In the genomic region with DNA sequence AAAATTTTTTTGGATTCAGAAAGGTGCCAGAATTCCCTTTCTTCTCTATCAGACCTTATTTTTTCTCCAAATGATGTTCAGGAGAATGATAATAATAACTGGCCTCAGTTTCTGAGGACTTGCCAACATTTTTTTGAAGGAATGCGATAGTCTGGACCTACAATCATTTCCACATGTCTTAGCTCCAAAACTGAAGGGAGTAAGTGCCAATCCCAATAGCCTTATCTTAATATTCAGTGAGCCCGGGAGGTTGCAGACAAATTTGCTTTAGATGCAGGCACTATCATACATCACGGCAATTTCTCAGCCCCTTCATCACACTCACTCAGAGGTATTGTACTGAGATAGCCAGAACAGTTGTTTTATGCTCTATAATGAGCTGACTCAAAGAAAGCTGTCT, we compare ENCODE assay signal across 28 cellular contexts.
"Had no signal": no experiment of that assay in that cellular context is flagged by ENCODE, and none has a peak within 500 bp of the region (broad histone marks: within the 10 kb centered on the region; RNA-seq: fewer than 3 reads in every experiment).

No MANE protein-coding gene starts in this region.

- H3K27ac Mint-ChIP-seq: activated CD4-positive, alpha-beta memory T cell treated with anti-CD3 and anti-CD28 coated beads, Interleukin-2, amount 10 ng/mL, durations not matched to agents 7 days and 5 days; activated CD4-positive, alpha-beta T cell treated with anti-CD3 and anti-CD28 coated beads, Interleukin-2, amount 10 ng/mL, durations not matched to agents 24 days and 14 days; activated CD8-positive, alpha-beta memory T cell treated with anti-CD3 and anti-CD28 coated beads, Interleukin-2, amount 10 ng/mL, durations not matched to agents 7 days and 5 days; activated T-helper 1 cell treated with anti-CD3 and anti-CD28 coated beads, Interleukin-12 subunit alpha, Interleukin-12 subunit beta, Interleukin-2, Interleukin-4 antibody, amounts not matched to agents 30 ng/mL and 10 ng/mL and 1 ng/mL, durations not matched to agents 14 hours and 24 hours and 36 hours; effector memory CD8-positive, alpha-beta T cell; mesothelial cell of epicardium; natural killer cell treated with Interleukin-12 subunit alpha and Interleukin-12 subunit beta and Interleukin-15 and Interleukin-18, amount 100 ng/mL, for 72 hours; T-helper 2 cell treated with Interferon-gamma antibody and Interleukin-4, amounts not matched to agents 5 μg/mL and 100 μg/mL, for 36 hours; type B pancreatic cell had no signal

- H3K36me3 Mint-ChIP-seq: activated CD8-positive, alpha-beta memory T cell treated with anti-CD3 and anti-CD28 coated beads, Interleukin-2, amount 10 ng/mL, durations not matched to agents 7 days and 5 days; mesothelial cell of epicardium; natural killer cell treated with Interleukin-12 subunit alpha and Interleukin-12 subunit beta and Interleukin-15 and Interleukin-18, amount 100 ng/mL, for 72 hours; type B pancreatic cell had no signal

- H3K4me3 ChIP-seq: dorsolateral prefrontal cortex, esophagus muscularis mucosa, hepatocyte, left ventricle myocardium inferior, ovary, prostate gland, thoracic aorta, vagina had no signal

- H3K27me3 Mint-ChIP-seq: activated CD4-positive, alpha-beta memory T cell treated with anti-CD3 and anti-CD28 coated beads, Interleukin-2, amount 10 ng/mL, durations not matched to agents 7 days and 5 days; activated CD4-positive, alpha-beta T cell treated with anti-CD3 and anti-CD28 coated beads, Interleukin-2, amount 10 ng/mL, durations not matched to agents 24 days and 14 days; activated CD8-positive, alpha-beta memory T cell treated with anti-CD3 and anti-CD28 coated beads, Interleukin-2, amount 10 ng/mL, durations not matched to agents 7 days and 5 days; effector memory CD8-positive, alpha-beta T cell; natural killer cell treated with Interleukin-12 subunit alpha and Interleukin-12 subunit beta and Interleukin-15 and Interleukin-18, amount 100 ng/mL, for 72 hours; type B pancreatic cell had no signal

- H3K4me1 Mint-ChIP-seq: activated CD4-positive, alpha-beta memory T cell treated with anti-CD3 and anti-CD28 coated beads, Interleukin-2, amount 10 ng/mL, durations not matched to agents 7 days and 5 days had no signal

- H3K9me3 Mint-ChIP-seq: activated CD4-positive, alpha-beta memory T cell treated with anti-CD3 and anti-CD28 coated beads, Interleukin-2, amount 10 ng/mL, durations not matched to agents 7 days and 5 days; activated CD4-positive, alpha-beta T cell treated with anti-CD3 and anti-CD28 coated beads, Interleukin-2, amount 10 ng/mL, durations not matched to agents 24 days and 14 days; activated T-helper 1 cell treated with anti-CD3 and anti-CD28 coated beads, Interleukin-12 subunit alpha, Interleukin-12 subunit beta, Interleukin-2, Interleukin-4 antibody, amounts not matched to agents 30 ng/mL and 10 ng/mL and 1 ng/mL, durations not matched to agents 14 hours and 24 hours and 36 hours; mesothelial cell of epicardium; T-helper 2 cell treated with Interferon-gamma antibody and Interleukin-4, amounts not matched to agents 5 μg/mL and 100 μg/mL, for 36 hours had no signal

- ATAC-seq: activated CD4-positive, CD25-positive, alpha-beta regulatory T cell treated with anti-CD3 and anti-CD28 coated beads, Interleukin-2, amount 50 U/mL, for 24 hours; activated CD8-positive, alpha-beta memory T cell treated with anti-CD3 and anti-CD28 coated beads, Interleukin-2, amount 10 ng/mL, durations not matched to agents 7 days and 5 days; effector memory CD8-positive, alpha-beta T cell; natural killer cell treated with Interleukin-12 subunit alpha and Interleukin-12 subunit beta and Interleukin-15 and Interleukin-18, amount 100 ng/mL, for 72 hours had no signal

- H3K4me3 Mint-ChIP-seq: activated CD4-positive, alpha-beta memory T cell treated with anti-CD3 and anti-CD28 coated beads, Interleukin-2, amount 10 ng/mL, durations not matched to agents 7 days and 5 days; activated CD4-positive, alpha-beta T cell treated with anti-CD3 and anti-CD28 coated beads, Interleukin-2, amount 10 ng/mL, durations not matched to agents 24 days and 14 days; activated CD8-positive, alpha-beta memory T cell treated with anti-CD3 and anti-CD28 coated beads, Interleukin-2, amount 10 ng/mL, durations not matched to agents 7 days and 5 days; activated T-helper 1 cell treated with anti-CD3 and anti-CD28 coated beads, Interleukin-12 subunit alpha, Interleukin-12 subunit beta, Interleukin-2, Interleukin-4 antibody, amounts not matched to agents 30 ng/mL and 10 ng/mL and 1 ng/mL, durations not matched to agents 14 hours and 24 hours and 36 hours; effector memory CD8-positive, alpha-beta T cell; mesothelial cell of epicardium; natural killer cell treated with Interleukin-12 subunit alpha and Interleukin-12 subunit beta and Interleukin-15 and Interleukin-18, amount 100 ng/mL, for 72 hours; T-helper 2 cell treated with Interferon-gamma antibody and Interleukin-4, amounts not matched to agents 5 μg/mL and 100 μg/mL, for 36 hours; type B pancreatic cell had no signal

- DNase-seq: activated CD4-positive, alpha-beta memory T cell treated with anti-CD3 and anti-CD28 coated beads, Interleukin-2, amount 10 ng/mL, durations not matched to agents 7 days and 5 days; activated CD4-positive, alpha-beta T cell treated with anti-CD3 and anti-CD28 coated beads, Interleukin-2, amount 10 ng/mL, durations not matched to agents 24 days and 14 days; activated CD8-positive, alpha-beta memory T cell treated with anti-CD3 and anti-CD28 coated beads, Interleukin-2, amount 10 ng/mL, durations not matched to agents 7 days and 5 days; activated gamma-delta T cell; activated naive CD4-positive, alpha-beta T cell treated with anti-CD3 and anti-CD28 coated beads, Interleukin-2, amount 50 U/mL, for 16 hours; aorta; brain microvascular endothelial cell; central memory CD4-positive, alpha-beta T cell; dorsolateral prefrontal cortex; effector memory CD8-positive, alpha-beta T cell; glutamatergic neuron; kidney glomerular epithelial cell; left ventricle myocardium inferior; mammary epithelial cell; ovary; stimulated activated CD4-positive, alpha-beta T cell treated with anti-CD3 and anti-CD28 coated beads, Interleukin-4, amount 100 ng/mL, for 24 hours; stimulated activated naive CD4-positive, alpha-beta T cell treated with Interleukin-2 at 50 U/mL for 16 hours had no signal
